Comparison of ENCODE assay signal across 9 cellular contexts in genomic region chr18:74346206-74346605, GRCh38. TPM values are rescaled to one million over a fixed set of nuclear protein-coding genes. Genes with fewer than 3 reads are reported as not detected.
"Had no signal": no experiment of that assay in that cellular context is flagged by ENCODE, and none has a peak within 500 bp of the region (broad histone marks: within the 10 kb centered on the region; RNA-seq: fewer than 3 reads in every experiment).

No MANE protein-coding gene starts in this region.

- ATAC-seq: GM12878 had no signal

- FAIRE-seq: G401.6, GM12878, GM12891, GM12892, GM18507, GM19239 had no signal

- H3K4me3 ChIP-seq: GM12878 had no signal

- DNase-seq: GDM1, GF-D8 had no signal

RNA-seq across cellular contexts. Expression of gene C18orf63, which starts 30.6 kb away (rescaled TPM):
- total RNA-seq: G401, GM12878 had no signal
- polyA plus RNA-seq: GM12878 had no signal

RNA-seq across cellular contexts. Expression of gene CYB5A, which starts 54.4 kb away (rescaled TPM):
- total RNA-seq: G401 had no signal
